ENCODE assay signal across 20 cellular contexts in the genomic region with DNA sequence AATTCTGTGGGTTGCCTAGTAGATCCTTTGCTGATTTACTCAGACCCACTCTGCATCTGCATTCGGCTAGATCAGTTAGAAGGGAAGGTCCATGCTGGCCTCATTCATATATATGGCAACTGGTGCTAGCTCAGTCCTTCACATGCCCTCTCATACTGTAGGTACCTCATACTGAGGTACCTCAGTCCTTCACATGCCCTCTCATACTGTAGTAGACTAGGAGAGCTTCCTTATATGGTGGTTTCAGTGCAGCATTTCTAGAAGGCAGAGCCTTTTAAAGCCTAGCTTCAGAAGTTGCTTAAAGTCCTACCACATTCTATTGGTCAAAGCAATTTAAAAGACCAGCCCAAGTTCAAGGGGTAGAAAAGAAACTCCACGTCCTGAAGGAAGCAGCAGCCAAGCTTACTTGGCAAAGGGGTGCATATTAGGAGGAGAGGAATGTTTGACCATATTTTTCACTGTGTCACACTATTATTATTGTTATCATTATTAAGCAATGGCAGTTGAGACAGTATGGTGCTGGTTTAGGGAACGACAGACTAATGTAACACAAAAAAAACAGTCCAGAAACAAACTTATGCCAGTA.
"Had no signal": no experiment of that assay in that cellular context is flagged by ENCODE, and none has a peak within 500 bp of the region (broad histone marks: within the 10 kb centered on the region; RNA-seq: fewer than 3 reads in every experiment).

No MANE protein-coding gene starts in this region.

- H3K4me3 Mint-ChIP-seq: naive thymus-derived CD4-positive, alpha-beta T cell; nephron progenitor cell; stimulated activated effector memory CD8-positive, alpha-beta T cell treated with anti-CD3 and anti-CD28 coated beads, Interleukin-12 subunit alpha, Interleukin-12 subunit beta, amount 100 ng/mL, for 72 hours; stimulated activated naive CD8-positive, alpha-beta T cell treated with anti-CD3 and anti-CD28 coated beads, Interleukin-15, amount 100 ng/mL, for 72 hours had no signal

- H3K36me3 ChIP-seq: neutrophil, right lobe of liver had no signal

- H3K9me3 ChIP-seq: neutrophil, psoas muscle, right lobe of liver, testis had no signal

- H3K27me3 ChIP-seq: dorsolateral prefrontal cortex, hepatocyte, neutrophil, right lobe of liver, testis had no signal

- H3K27me3 Mint-ChIP-seq: naive thymus-derived CD4-positive, alpha-beta T cell; stimulated activated naive CD8-positive, alpha-beta T cell treated with anti-CD3 and anti-CD28 coated beads, Interleukin-15, amount 100 ng/mL, for 72 hours had no signal

- H3K4me3 ChIP-seq: dorsolateral prefrontal cortex, hepatocyte, psoas muscle, right lobe of liver, testis had no signal

- H3K79me2 ChIP-seq: hepatocyte had no signal

- H3K27ac Mint-ChIP-seq: naive thymus-derived CD4-positive, alpha-beta T cell; nephron progenitor cell; stimulated activated effector memory CD8-positive, alpha-beta T cell treated with anti-CD3 and anti-CD28 coated beads, Interleukin-12 subunit alpha, Interleukin-12 subunit beta, amount 100 ng/mL, for 72 hours; stimulated activated naive CD8-positive, alpha-beta T cell treated with anti-CD3 and anti-CD28 coated beads, Interleukin-15, amount 100 ng/mL, for 72 hours had no signal

- H2AFZ ChIP-seq: hepatocyte had no signal

- H3K36me3 Mint-ChIP-seq: naive thymus-derived CD4-positive, alpha-beta T cell; stimulated activated effector memory CD8-positive, alpha-beta T cell treated with anti-CD3 and anti-CD28 coated beads, Interleukin-12 subunit alpha, Interleukin-12 subunit beta, amount 100 ng/mL, for 72 hours had no signal

- H3K27ac ChIP-seq: dorsolateral prefrontal cortex, hepatocyte, neutrophil, psoas muscle, right lobe of liver, testis had no signal

- H3K9me3 Mint-ChIP-seq: naive thymus-derived CD4-positive, alpha-beta T cell; nephron progenitor cell; stimulated activated effector memory CD8-positive, alpha-beta T cell treated with anti-CD3 and anti-CD28 coated beads, Interleukin-12 subunit alpha, Interleukin-12 subunit beta, amount 100 ng/mL, for 72 hours; stimulated activated naive CD8-positive, alpha-beta T cell treated with anti-CD3 and anti-CD28 coated beads, Interleukin-15, amount 100 ng/mL, for 72 hours had no signal

- H3K4me1 Mint-ChIP-seq: naive thymus-derived CD4-positive, alpha-beta T cell; nephron progenitor cell; stimulated activated effector memory CD8-positive, alpha-beta T cell treated with anti-CD3 and anti-CD28 coated beads, Interleukin-12 subunit alpha, Interleukin-12 subunit beta, amount 100 ng/mL, for 72 hours; stimulated activated naive CD8-positive, alpha-beta T cell treated with anti-CD3 and anti-CD28 coated beads, Interleukin-15, amount 100 ng/mL, for 72 hours had no signal

- ATAC-seq: esophagus mucosa; left colon; naive thymus-derived CD4-positive, alpha-beta T cell; psoas muscle; right lobe of liver; stimulated activated effector memory CD8-positive, alpha-beta T cell treated with anti-CD3 and anti-CD28 coated beads, Interleukin-12 subunit alpha, Interleukin-12 subunit beta, amount 100 ng/mL, for 72 hours; stimulated activated naive CD8-positive, alpha-beta T cell treated with anti-CD3 and anti-CD28 coated beads, Interleukin-15, amount 100 ng/mL, for 72 hours had no signal

- H3K4me1 ChIP-seq: psoas muscle, right lobe of liver, testis had no signal

- H3K4me2 ChIP-seq: hepatocyte had no signal

- DNase-seq: cortex of kidney; dorsolateral prefrontal cortex; effector CD8-positive, alpha-beta T cell; foreskin melanocyte; head of caudate nucleus; left colon; naive thymus-derived CD4-positive, alpha-beta T cell; nephron progenitor cell; psoas muscle; retina; right lobe of liver; stimulated activated CD4-positive, alpha-beta T cell treated with anti-CD3 and anti-CD28 coated beads, Interleukin-4, amount 100 ng/mL, for 1 hour; stimulated activated CD8-positive, alpha-beta memory T cell treated with anti-CD3 and anti-CD28 coated beads, Interleukin-4, amount 100 ng/mL, for 48 hours; stimulated activated naive CD8-positive, alpha-beta T cell treated with anti-CD3 and anti-CD28 coated beads, Interleukin-15, amount 100 ng/mL, for 72 hours; testis; trophoblast cell had no signal
